24 cellular contexts compared by ENCODE assay signal in genomic region chr3:88480822-88481221, GRCh38.
"Had no signal": no experiment of that assay in that cellular context is flagged by ENCODE, and none has a peak within 500 bp of the region (broad histone marks: within the 10 kb centered on the region; RNA-seq: fewer than 3 reads in every experiment).

No MANE protein-coding gene starts in this region.

- ATAC-seq: esophagus mucosa; gastrocnemius medialis; natural killer cell; psoas muscle; right cardiac atrium; stimulated activated naive CD8-positive, alpha-beta T cell treated with anti-CD3 and anti-CD28 coated beads, Interleukin-15, Interleukin-2, amounts not matched to agents 100 U/mL and 50 U/mL, for 24 hours had no signal

- DNase-seq: activated CD4-positive, alpha-beta T cell treated with anti-CD3 and anti-CD28 coated beads for 4 hours; activated CD4-positive, alpha-beta T cell treated with anti-CD3 and anti-CD28 coated beads, Interleukin-2, amount 50 U/mL, for 48 hours; activated CD4-positive, CD25-positive, alpha-beta regulatory T cell; activated CD8-positive, alpha-beta memory T cell treated with anti-CD3 and anti-CD28 coated beads, Interleukin-2, amount 50 U/mL, for 48 hours; activated naive CD4-positive, alpha-beta T cell treated with Interleukin-2 at 50 U/mL for 16 hours; activated naive CD8-positive, alpha-beta T cell treated with anti-CD3 and anti-CD28 coated beads for 36 hours; activated T-cell treated with anti-CD3 and anti-CD28 coated beads, Interleukin-2, amount 50 U/mL, for 48 hours; amniotic stem cell; dermis blood vessel endothelial cell; effector CD8-positive, alpha-beta T cell; gastrocnemius medialis; head of caudate nucleus; hypothalamus; left ventricle myocardium inferior; natural killer cell; ovary; psoas muscle; right cardiac atrium; stimulated activated CD4-positive, alpha-beta T cell treated with anti-CD3 and anti-CD28 coated beads, Interleukin-12 subunit alpha, Interleukin-12 subunit beta, amount 100 ng/mL, for 4 hours; stimulated activated CD4-positive, alpha-beta T cell treated with anti-CD3 and anti-CD28 coated beads, Interleukin-4, amount 100 ng/mL, for 4 hours; stimulated activated naive CD8-positive, alpha-beta T cell treated with anti-CD3 and anti-CD28 coated beads, Interleukin-15, Interleukin-2, amounts not matched to agents 100 U/mL and 50 U/mL, for 24 hours; substantia nigra; tibial artery had no signal
